15 cellular contexts compared by ENCODE assay signal in genomic region chr7:50330254-50330653, GRCh38. TPM values are rescaled to one million over a fixed set of nuclear protein-coding genes. Genes with fewer than 3 reads are reported as not detected.
DNase-seq lines count a peak whose midpoint lies in the region; ATAC-seq lines count a peak whose summit lies in the region.
"Had no signal": no experiment of that assay in that cellular context is flagged by ENCODE, and none has a peak within 500 bp of the region (broad histone marks: within the 10 kb centered on the region; RNA-seq: fewer than 3 reads in every experiment).

No MANE protein-coding gene starts in this region.

- peaks cover 94% of the 10 kb centered on the region for H3K79me2 ChIP-seq in Karpas-422 (ENCODE audit: low read length)

- intact Hi-C loops in activated T-helper 1 cell treated with anti-CD3 and anti-CD28 coated beads, Interleukin-12 subunit alpha, Interleukin-12 subunit beta, Interleukin-2, Interleukin-4 antibody, amounts not matched to agents 30 ng/mL and 10 ng/mL and 1 ng/mL, durations not matched to agents 14 hours and 24 hours and 36 hours (cut with micrococcal nuclease) = no loop called here

- no peaks in the 10 kb centered on the region for H4K20me1 ChIP-seq in Karpas-422 (ENCODE audit: insufficient read depth, low read depth, low read length)

- no peaks in the 10 kb centered on the region for H3K27me3 Mint-ChIP-seq in activated T-cell treated with anti-CD3 and anti-CD28 coated beads, Interleukin-2, amount 50 U/mL, for 72 hours (ENCODE audit: low read depth)
- no peaks in the 10 kb centered on the region for H3K27me3 Mint-ChIP-seq in activated T-cell treated with anti-CD3 and anti-CD28 coated beads, Interleukin-2, amount 50 U/mL, for 24 hours
- H3K27me3 Mint-ChIP-seq in activated T-helper 1 cell treated with anti-CD3 and anti-CD28 coated beads, Interleukin-12 subunit alpha, Interleukin-12 subunit beta, Interleukin-2, Interleukin-4 antibody, amounts not matched to agents 30 ng/mL and 10 ng/mL and 1 ng/mL, durations not matched to agents 14 hours and 24 hours and 36 hours (ENCODE audit: insufficient read depth) = no peaks in the 10 kb centered on the region
- no peaks in the 10 kb centered on the region for H3K27me3 Mint-ChIP-seq in stimulated activated naive B cell treated with anti-CD40 and anti-IgM and Interleukin-4, amounts not matched to agents 10 μg/mL and 1 μg/mL and 100 μg/mL, for 72 hours
- no peaks in the 10 kb centered on the region for H3K27me3 Mint-ChIP-seq in natural killer cell treated with Interleukin-12 subunit alpha and Interleukin-12 subunit beta and Interleukin-15 and Interleukin-18, amount 100 ng/mL, for 72 hours

- H3K27me3 ChIP-seq in Karpas-422 (ENCODE audit: low read length) = no peaks in the 10 kb centered on the region
- H3K27me3 ChIP-seq: adrenal gland had no signal

- H3K27ac ChIP-seq in Karpas-422 (ENCODE audit: low read length) = peak overlapping the region; percentile 69
- H3K27ac ChIP-seq: adrenal gland, pancreas, VCaP had no signal

- no peak overlapping the region for H2AFZ ChIP-seq in Karpas-422 (ENCODE audit: low read length)

- peaks cover 14 to 50% of the 10 kb centered on the region in 2 donors for H3K36me3 Mint-ChIP-seq in activated T-cell treated with anti-CD3 and anti-CD28 coated beads, Interleukin-2, amount 50 U/mL, for 72 hours (ENCODE audit: insufficient read depth in 2 of 2)
- H3K36me3 Mint-ChIP-seq in activated T-cell treated with anti-CD3 and anti-CD28 coated beads, Interleukin-2, amount 50 U/mL, for 24 hours (ENCODE audit: low read depth) = no peaks in the 10 kb centered on the region
- H3K36me3 Mint-ChIP-seq in activated T-helper 1 cell treated with anti-CD3 and anti-CD28 coated beads, Interleukin-12 subunit alpha, Interleukin-12 subunit beta, Interleukin-2, Interleukin-4 antibody, amounts not matched to agents 30 ng/mL and 10 ng/mL and 1 ng/mL, durations not matched to agents 14 hours and 24 hours and 36 hours (ENCODE audit: low read depth) = peaks cover 43% of the 10 kb centered on the region
- peaks cover 34 to 53% of the 10 kb centered on the region in 2 donors for H3K36me3 Mint-ChIP-seq in stimulated activated naive B cell treated with anti-CD40 and anti-IgM and Interleukin-4, amounts not matched to agents 10 μg/mL and 1 μg/mL and 100 μg/mL, for 72 hours
- H3K36me3 Mint-ChIP-seq in natural killer cell treated with Interleukin-12 subunit alpha and Interleukin-12 subunit beta and Interleukin-15 and Interleukin-18, amount 100 ng/mL, for 72 hours = peaks cover 42% of the 10 kb centered on the region

- H3K4me3 ChIP-seq in Karpas-422 (ENCODE audit: low read length) = peak overlapping the region; percentile 2; the same call in 1 of the 2 replicates
- H3K4me3 ChIP-seq: adrenal gland, pancreas had no signal

- peaks cover 55% of the 10 kb centered on the region for H3K36me3 ChIP-seq in Karpas-422 (ENCODE audit: insufficient read depth, low read length)
- H3K36me3 ChIP-seq: adrenal gland, pancreas had no signal

- no peak for DNase-seq in activated T-cell treated with anti-CD3 and anti-CD28 coated beads, Interleukin-2, amount 50 U/mL, for 72 hours
- no peak for DNase-seq in activated T-cell treated with anti-CD3 and anti-CD28 coated beads, Interleukin-2, amount 50 U/mL, for 24 hours
- peak; percentile 58 for DNase-seq in Karpas-422
- no peak for DNase-seq in activated T-helper 1 cell treated with anti-CD3 and anti-CD28 coated beads, Interleukin-12 subunit alpha, Interleukin-12 subunit beta, Interleukin-2, Interleukin-4 antibody, amounts not matched to agents 30 ng/mL and 10 ng/mL and 1 ng/mL, durations not matched to agents 14 hours and 24 hours and 36 hours (ENCODE audit: low spot score)
- DNase-seq in stimulated activated naive B cell treated with anti-CD40 and anti-IgM and Interleukin-4, amounts not matched to agents 10 μg/mL and 1 μg/mL and 100 μg/mL, for 72 hours = no peak
- no peak for DNase-seq in NCI-H2081 treated with DMSO at 0.1 percent for 48 hours (lab: John Stamatoyannopoulos, UW)
- no peak for DNase-seq in natural killer cell treated with Interleukin-12 subunit alpha and Interleukin-12 subunit beta and Interleukin-15 and Interleukin-18, amount 100 ng/mL, for 72 hours (ENCODE audit: low spot score)
- DNase-seq: adrenal gland; KBM-7; left cardiac atrium; pancreas; stimulated activated naive CD4-positive, alpha-beta T cell had no signal

- H3K4me1 ChIP-seq in Karpas-422 (ENCODE audit: low read length) = peaks cover 98% of the 10 kb centered on the region
- H3K4me1 ChIP-seq: adrenal gland, pancreas had no signal

- peak overlapping the region; percentile 5; the same call in 1 of the 2 replicates for H3K9ac ChIP-seq in Karpas-422 (ENCODE audit: low read length)

- ATAC-seq in activated T-cell treated with anti-CD3 and anti-CD28 coated beads, Interleukin-2, amount 50 U/mL, for 72 hours (replicated peaks in 1 of 2) = no peak
- no peak for ATAC-seq in stimulated activated naive B cell treated with anti-CD40 and anti-IgM and Interleukin-4, amounts not matched to agents 10 μg/mL and 1 μg/mL and 100 μg/mL, for 72 hours (replicated peaks)
- ATAC-seq in GM21717 (IDR thresholded peaks at IDR 0.05; ENCODE audit: unreplicated experiment) = no peak
- ATAC-seq in natural killer cell treated with Interleukin-12 subunit alpha and Interleukin-12 subunit beta and Interleukin-15 and Interleukin-18, amount 100 ng/mL, for 72 hours = no peak
- ATAC-seq: left cardiac atrium had no signal

- H3K9me3 ChIP-seq in Karpas-422 (ENCODE audit: low read length) = no peaks in the 10 kb centered on the region
- H3K9me3 ChIP-seq: adrenal gland, pancreas had no signal

- H3K9me2 ChIP-seq in Karpas-422 (replicated peaks; ENCODE audit: insufficient read depth, low read length) = no peaks in the 10 kb centered on the region

- H3K9me3 Mint-ChIP-seq in activated T-cell treated with anti-CD3 and anti-CD28 coated beads, Interleukin-2, amount 50 U/mL, for 72 hours = no peaks in the 10 kb centered on the region
- H3K9me3 Mint-ChIP-seq in activated T-cell treated with anti-CD3 and anti-CD28 coated beads, Interleukin-2, amount 50 U/mL, for 24 hours = no peaks in the 10 kb centered on the region
- no peaks in the 10 kb centered on the region for H3K9me3 Mint-ChIP-seq in activated T-helper 1 cell treated with anti-CD3 and anti-CD28 coated beads, Interleukin-12 subunit alpha, Interleukin-12 subunit beta, Interleukin-2, Interleukin-4 antibody, amounts not matched to agents 30 ng/mL and 10 ng/mL and 1 ng/mL, durations not matched to agents 14 hours and 24 hours and 36 hours
- H3K9me3 Mint-ChIP-seq in stimulated activated naive B cell treated with anti-CD40 and anti-IgM and Interleukin-4, amounts not matched to agents 10 μg/mL and 1 μg/mL and 100 μg/mL, for 72 hours = no peaks in the 10 kb centered on the region
- no peaks in the 10 kb centered on the region for H3K9me3 Mint-ChIP-seq in natural killer cell treated with Interleukin-12 subunit alpha and Interleukin-12 subunit beta and Interleukin-15 and Interleukin-18, amount 100 ng/mL, for 72 hours

- H3K4me3 Mint-ChIP-seq in activated T-cell treated with anti-CD3 and anti-CD28 coated beads, Interleukin-2, amount 50 U/mL, for 72 hours = no peak overlapping the region
- H3K4me3 Mint-ChIP-seq in activated T-cell treated with anti-CD3 and anti-CD28 coated beads, Interleukin-2, amount 50 U/mL, for 24 hours = no peak overlapping the region
- H3K4me3 Mint-ChIP-seq in activated T-helper 1 cell treated with anti-CD3 and anti-CD28 coated beads, Interleukin-12 subunit alpha, Interleukin-12 subunit beta, Interleukin-2, Interleukin-4 antibody, amounts not matched to agents 30 ng/mL and 10 ng/mL and 1 ng/mL, durations not matched to agents 14 hours and 24 hours and 36 hours = peak overlapping the region; percentile 73
- peak overlapping the region; percentile 61 to 62 for H3K4me3 Mint-ChIP-seq in stimulated activated naive B cell treated with anti-CD40 and anti-IgM and Interleukin-4, amounts not matched to agents 10 μg/mL and 1 μg/mL and 100 μg/mL, for 72 hours
- H3K4me3 Mint-ChIP-seq in natural killer cell treated with Interleukin-12 subunit alpha and Interleukin-12 subunit beta and Interleukin-15 and Interleukin-18, amount 100 ng/mL, for 72 hours = no peak overlapping the region

- peak overlapping the region; percentile 32 for H3K4me2 ChIP-seq in Karpas-422 (ENCODE audit: low read depth, low read length, poor library complexity, severe bottlenecking)

- peaks cover 78% of the 10 kb centered on the region for H3K4me1 Mint-ChIP-seq in activated T-cell treated with anti-CD3 and anti-CD28 coated beads, Interleukin-2, amount 50 U/mL, for 72 hours (ENCODE audit: low read depth)
- H3K4me1 Mint-ChIP-seq in activated T-cell treated with anti-CD3 and anti-CD28 coated beads, Interleukin-2, amount 50 U/mL, for 24 hours (ENCODE audit: low read depth) = peaks cover 31% of the 10 kb centered on the region
- H3K4me1 Mint-ChIP-seq in activated T-helper 1 cell treated with anti-CD3 and anti-CD28 coated beads, Interleukin-12 subunit alpha, Interleukin-12 subunit beta, Interleukin-2, Interleukin-4 antibody, amounts not matched to agents 30 ng/mL and 10 ng/mL and 1 ng/mL, durations not matched to agents 14 hours and 24 hours and 36 hours (ENCODE audit: low read depth) = peaks cover 72% of the 10 kb centered on the region
- peaks cover 47 to 76% of the 10 kb centered on the region in 2 donors for H3K4me1 Mint-ChIP-seq in stimulated activated naive B cell treated with anti-CD40 and anti-IgM and Interleukin-4, amounts not matched to agents 10 μg/mL and 1 μg/mL and 100 μg/mL, for 72 hours
- H3K4me1 Mint-ChIP-seq in natural killer cell treated with Interleukin-12 subunit alpha and Interleukin-12 subunit beta and Interleukin-15 and Interleukin-18, amount 100 ng/mL, for 72 hours (ENCODE audit: low read depth in 2 of 2) = peaks cover 49 to 60% of the 10 kb centered on the region in 2 donors

- H3K27ac Mint-ChIP-seq in activated T-cell treated with anti-CD3 and anti-CD28 coated beads, Interleukin-2, amount 50 U/mL, for 72 hours = peak overlapping the region; percentile 98
- H3K27ac Mint-ChIP-seq in activated T-cell treated with anti-CD3 and anti-CD28 coated beads, Interleukin-2, amount 50 U/mL, for 24 hours = no peak overlapping the region
- peak overlapping the region; percentile 81 for H3K27ac Mint-ChIP-seq in activated T-helper 1 cell treated with anti-CD3 and anti-CD28 coated beads, Interleukin-12 subunit alpha, Interleukin-12 subunit beta, Interleukin-2, Interleukin-4 antibody, amounts not matched to agents 30 ng/mL and 10 ng/mL and 1 ng/mL, durations not matched to agents 14 hours and 24 hours and 36 hours
- H3K27ac Mint-ChIP-seq in stimulated activated naive B cell treated with anti-CD40 and anti-IgM and Interleukin-4, amounts not matched to agents 10 μg/mL and 1 μg/mL and 100 μg/mL, for 72 hours = peak overlapping the region; percentile 79
- no peak overlapping the region for H3K27ac Mint-ChIP-seq in natural killer cell treated with Interleukin-12 subunit alpha and Interleukin-12 subunit beta and Interleukin-15 and Interleukin-18, amount 100 ng/mL, for 72 hours

RNA-seq across cellular contexts. Expression of gene IKZF1, which starts 25.7 kb away (rescaled TPM):
- total RNA-seq in activated T-cell treated with anti-CD3 and anti-CD28 coated beads, Interleukin-2, amount 50 U/mL, for 72 hours = 100 to 1,000 TPM; 427 to 504 TPM
- total RNA-seq in Karpas-422 (2014; rRNA removed; shearing (Covaris generic); ENCODE audit: low replicate concordance) = 117 and 118 TPM in 2 replicates
- 324 and 329 TPM in 2 replicates for total RNA-seq in activated T-helper 1 cell treated with anti-CD3 and anti-CD28 coated beads, Interleukin-12 subunit alpha, Interleukin-12 subunit beta, Interleukin-2, Interleukin-4 antibody, amounts not matched to agents 30 ng/mL and 10 ng/mL and 1 ng/mL, durations not matched to agents 14 hours and 24 hours and 36 hours
- total RNA-seq in natural killer cell treated with Interleukin-12 subunit alpha and Interleukin-12 subunit beta and Interleukin-15 and Interleukin-18, amount 100 ng/mL, for 72 hours = 100 to 1,000 TPM; 290 to 416 TPM
- total RNA-seq: NCI-H460 had no signal

Comparison
In these comparisons a context has a peak if more than half of its experiments do, and no peak if none do; other contexts are left out.
1. H3K27ac Mint-ChIP-seq: peak in activated T-cell treated with anti-CD3 and anti-CD28 coated beads, Interleukin-2, amount 50 U/mL, for 72 hours (single experiment), activated T-helper 1 cell treated with anti-CD3 and anti-CD28 coated beads, Interleukin-12 subunit alpha, Interleukin-12 subunit beta, Interleukin-2, Interleukin-4 antibody, amounts not matched to agents 30 ng/mL and 10 ng/mL and 1 ng/mL, durations not matched to agents 14 hours and 24 hours and 36 hours (single experiment) and stimulated activated naive B cell treated with anti-CD40 and anti-IgM and Interleukin-4, amounts not matched to agents 10 μg/mL and 1 μg/mL and 100 μg/mL, for 72 hours (single experiment); none in activated T-cell treated with anti-CD3 and anti-CD28 coated beads, Interleukin-2, amount 50 U/mL, for 24 hours (single experiment) and natural killer cell treated with Interleukin-12 subunit alpha and Interleukin-12 subunit beta and Interleukin-15 and Interleukin-18, amount 100 ng/mL, for 72 hours (0 of 2).
2. H3K4me3 Mint-ChIP-seq: peak in activated T-helper 1 cell treated with anti-CD3 and anti-CD28 coated beads, Interleukin-12 subunit alpha, Interleukin-12 subunit beta, Interleukin-2, Interleukin-4 antibody, amounts not matched to agents 30 ng/mL and 10 ng/mL and 1 ng/mL, durations not matched to agents 14 hours and 24 hours and 36 hours (single experiment) and stimulated activated naive B cell treated with anti-CD40 and anti-IgM and Interleukin-4, amounts not matched to agents 10 μg/mL and 1 μg/mL and 100 μg/mL, for 72 hours (2 of 2); none in activated T-cell treated with anti-CD3 and anti-CD28 coated beads, Interleukin-2, amount 50 U/mL, for 72 hours (0 of 2), activated T-cell treated with anti-CD3 and anti-CD28 coated beads, Interleukin-2, amount 50 U/mL, for 24 hours (single experiment) and natural killer cell treated with Interleukin-12 subunit alpha and Interleukin-12 subunit beta and Interleukin-15 and Interleukin-18, amount 100 ng/mL, for 72 hours (single experiment).